23 cellular contexts compared by ENCODE assay signal in the genomic region with DNA sequence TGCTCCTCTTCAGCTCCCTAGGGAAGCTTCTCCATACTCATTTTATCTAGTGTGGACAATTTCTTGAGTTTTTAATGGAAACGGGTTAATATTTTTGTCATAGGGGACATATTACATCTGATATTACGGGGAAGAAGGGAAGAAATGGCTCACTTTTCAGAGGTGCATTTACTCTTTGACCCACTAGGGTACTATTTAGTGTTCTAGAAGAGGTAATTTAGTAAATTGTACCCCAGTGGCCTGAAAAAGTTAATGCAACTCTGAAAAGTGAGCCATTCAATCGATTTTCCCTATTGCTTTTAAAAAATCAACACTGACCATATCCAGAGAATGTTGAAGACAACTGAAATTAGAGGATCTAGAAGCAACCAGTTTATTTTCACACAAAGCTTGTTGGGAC.
DNase-seq lines count a peak whose midpoint lies in the region; ATAC-seq and TF ChIP-seq lines count a peak whose summit lies in the region.
"Had no signal": no experiment of that assay in that cellular context is flagged by ENCODE, and none has a peak within 500 bp of the region (broad histone marks: within the 10 kb centered on the region; RNA-seq: fewer than 3 reads in every experiment).

No MANE protein-coding gene starts in this region.

- H3K9me3 ChIP-seq in Caco-2, result no peaks in the 10 kb centered on the region
- H3K9me3 ChIP-seq: neutrophil, thyroid gland had no signal

- no peaks in the 10 kb centered on the region for H3K36me3 Mint-ChIP-seq in Caco-2 (ENCODE audit: insufficient read depth, unreplicated experiment)

- CTCF ChIA-PET in Caco-2 (lab: Charles Lee), result no interaction called here

- intact Hi-C loops in Caco-2 (cut with micrococcal nuclease; ENCODE audit: unreplicated experiment), result no loop called here

- no peaks in the 10 kb centered on the region for H3K27me3 ChIP-seq in Caco-2 (replicated peaks; ENCODE audit: control insufficient read depth, insufficient read depth, low read length)
- no peaks in the 10 kb centered on the region for H3K27me3 ChIP-seq in H7 (ENCODE audit: control insufficient read depth, insufficient read depth, low read length)
- H3K27me3 ChIP-seq: hepatocyte, neutrophil, thyroid gland had no signal

- POLR2A ChIA-PET in Caco-2 (lab: Charles Lee), result no interaction called here

- BruUV-seq in Caco-2 (replicated peaks; lab: Mats Ljungman, UMichigan), result no TSS peak

- H3K4me3 Mint-ChIP-seq in Caco-2 (ENCODE audit: unreplicated experiment), result no peak overlapping the region
- H3K4me3 Mint-ChIP-seq: dendritic cell treated with granulocyte-macrophage colony-stimulating factor and Interleukin-4, amounts not matched to agents 40 ng/mL and 50 ng/mL, for 4 days; T-helper 1 cell treated with Interleukin-12 subunit alpha and Interleukin-12 subunit beta and Interleukin-4 antibody, amounts not matched to agents 30 μg/mL and 1 μg/mL, for 36 hours had no signal

- no peak for ATAC-seq in HG02870 (IDR thresholded peaks at IDR 0.05; ENCODE audit: unreplicated experiment)
- ATAC-seq in GM21526 (IDR thresholded peaks at IDR 0.05; ENCODE audit: low FRiP score, unreplicated experiment), result no peak
- ATAC-seq: stimulated activated naive CD8-positive, alpha-beta T cell treated with anti-CD3 and anti-CD28 coated beads, Interleukin-15, Interleukin-2, amounts not matched to agents 100 U/mL and 50 U/mL, for 24 hours had no signal

- H3K4me3 ChIP-seq in Caco-2 (ENCODE audit: low read depth, low read length), result no peak overlapping the region
- H3K4me3 ChIP-seq in H7 (ENCODE audit: insufficient read depth, low read depth, low read length), result no peak overlapping the region
- H3K4me3 ChIP-seq: GM23248, hepatocyte, thyroid gland had no signal

- no peak overlapping the region for H3K27ac Mint-ChIP-seq in Caco-2 (ENCODE audit: unreplicated experiment)
- H3K27ac Mint-ChIP-seq: dendritic cell treated with granulocyte-macrophage colony-stimulating factor and Interleukin-4, amounts not matched to agents 40 ng/mL and 50 ng/mL, for 4 days; T-helper 1 cell treated with Interleukin-12 subunit alpha and Interleukin-12 subunit beta and Interleukin-4 antibody, amounts not matched to agents 30 μg/mL and 1 μg/mL, for 36 hours had no signal

- H3K36me3 ChIP-seq in Caco-2 (ENCODE audit: control insufficient read depth, insufficient read depth, low read length) (no peaks in the 10 kb centered on the region), H7 (replicated peaks; ENCODE audit: control insufficient read depth, insufficient read depth, low read length) (no peaks in the 10 kb centered on the region)
- H3K36me3 ChIP-seq: neutrophil, thyroid gland had no signal

- no peaks in the 10 kb centered on the region for H3K4me1 ChIP-seq in Caco-2

- peak; percentile 8 to 16 for TF ChIP-seq CTCF in Caco-2 (IDR thresholded peaks at IDR 0.05; ENCODE audit: insufficient read depth in 1 of 2, low read depth in 1 of 2, low read length in 1 of 2, severe bottlenecking in 1 of 2, unreplicated experiment in 1 of 2)

- peaks cover 7% of the 10 kb centered on the region for H3K4me1 Mint-ChIP-seq in Caco-2 (ENCODE audit: low read depth, unreplicated experiment)

- DNase-seq in Caco-2, result no peak
- peak; percentile 25 for DNase-seq in H7
- DNase-seq in RKO (ENCODE audit: low spot score), result peak; percentile 45
- peak; percentile 11 for DNase-seq in iPS-NIHi11 (ENCODE audit: low spot score)
- no peak for DNase-seq in Ammon's horn (ENCODE audit: low spot score)
- DNase-seq in H4 (ENCODE audit: low spot score), result no peak
- DNase-seq: activated CD4-positive, alpha-beta T cell treated with anti-CD3 and anti-CD28 coated beads, Interleukin-2, amount 50 U/mL, for 1 hour; activated gamma-delta T cell treated with Interleukin-2 at 50 U/mL for 16 hours; activated T-cell treated with anti-CD3 and anti-CD28 coated beads for 4 hours; GM23248; NCI-H146; OCI-M1; SIG-M5; small intestine; stimulated activated CD4-positive, alpha-beta T cell treated with anti-CD3 and anti-CD28 coated beads, Interleukin-2, amount 100 ng/mL, for 48 hours; stimulated activated naive CD8-positive, alpha-beta T cell treated with anti-CD3 and anti-CD28 coated beads, Interleukin-15, Interleukin-2, amounts not matched to agents 100 U/mL and 50 U/mL, for 24 hours; thyroid gland had no signal

- H3K27me3 Mint-ChIP-seq in Caco-2 (ENCODE audit: insufficient read depth, unreplicated experiment), result no peaks in the 10 kb centered on the region
- H3K27me3 Mint-ChIP-seq: dendritic cell treated with granulocyte-macrophage colony-stimulating factor and Interleukin-4, amounts not matched to agents 40 ng/mL and 50 ng/mL, for 4 days had no signal

- H3K9me3 Mint-ChIP-seq in Caco-2 (ENCODE audit: unreplicated experiment), result no peaks in the 10 kb centered on the region
- H3K9me3 Mint-ChIP-seq: dendritic cell treated with granulocyte-macrophage colony-stimulating factor and Interleukin-4, amounts not matched to agents 40 ng/mL and 50 ng/mL, for 4 days; T-helper 1 cell treated with Interleukin-12 subunit alpha and Interleukin-12 subunit beta and Interleukin-4 antibody, amounts not matched to agents 30 μg/mL and 1 μg/mL, for 36 hours had no signal

Comparison
In these comparisons a context has a peak if more than half of its experiments do, and no peak if none do; other contexts are left out.
1. DNase-seq: peak in H7 (single experiment), RKO (single experiment) and iPS-NIHi11 (single experiment); none in Caco-2 (0 of 2), Ammon's horn (single experiment) and H4 (single experiment).